14 cellular contexts compared by ENCODE assay signal in genomic region chr13:59475911-59476310, GRCh38.
DNase-seq lines count a peak whose midpoint lies in the region; ATAC-seq, FAIRE-seq and TF ChIP-seq lines count a peak whose summit lies in the region.
"Had no signal": no experiment of that assay in that cellular context is flagged by ENCODE, and none has a peak within 500 bp of the region (broad histone marks: within the 10 kb centered on the region; RNA-seq: fewer than 3 reads in every experiment).

No MANE protein-coding gene starts in this region.

- no peak overlapping the region for H2AFZ ChIP-seq in HepG2 (ENCODE audit: low read length)
- H2AFZ ChIP-seq: GM23338 had no signal

- H3K4me3 ChIP-seq in HepG2 (replicated peaks in 1 of 3; ENCODE audit: insufficient read depth in 1 of 3, low read depth in 2 of 3, low read length in 3 of 3): no peak overlapping the region
- no peak overlapping the region for H3K4me3 ChIP-seq in right lobe of liver
- H3K4me3 ChIP-seq: BLaER1 treated with 17β-estradiol and CSF1 and Interleukin-3, amounts not matched to agents 10 nM and 100 nM; GM12878; GM23338 had no signal

- no peak for TF ChIP-seq RAD21 in HepG2 (CRISPR knock-in tag; IDR thresholded peaks at IDR 0.05)

- no peaks in the 10 kb centered on the region for H3K36me3 ChIP-seq in HepG2 (replicated peaks in 1 of 2; ENCODE audit: control insufficient read depth in 1 of 2, insufficient read depth in 2 of 2, low read length in 2 of 2)
- H3K36me3 ChIP-seq in right lobe of liver: no peaks in the 10 kb centered on the region
- H3K36me3 ChIP-seq: BLaER1 treated with 17β-estradiol and CSF1 and Interleukin-3, amounts not matched to agents 10 nM and 100 nM had no signal

- POLR2A ChIA-PET in HepG2 (lab: Yijun Ruan, JAX): no interaction called here

- no peak overlapping the region for H3K4me3 Mint-ChIP-seq in activated CD8-positive, alpha-beta memory T cell treated with anti-CD3 and anti-CD28 coated beads, Interleukin-2, amount 10 ng/mL, durations not matched to agents 7 days and 5 days
- H3K4me3 Mint-ChIP-seq: CD4-positive, CD25-positive, alpha-beta regulatory T cell; GM23338 had no signal

- H3K9me3 ChIP-seq in HepG2 (ENCODE audit: low read length) (no peaks in the 10 kb centered on the region), right lobe of liver (no peaks in the 10 kb centered on the region)
- H3K9me3 ChIP-seq: BLaER1 treated with 17β-estradiol and CSF1 and Interleukin-3, amounts not matched to agents 10 nM and 100 nM had no signal

- H3K4me2 ChIP-seq in HepG2 (ENCODE audit: low read depth, low read length): no peak overlapping the region
- H3K4me2 ChIP-seq: GM23338 had no signal

- intact Hi-C loops in HepG2 (cut with micrococcal nuclease; ENCODE audit: unreplicated experiment) (no loop called here), right lobe of liver (cut with DNase I) (no loop called here)

- H3K79me2 ChIP-seq in HepG2 (ENCODE audit: insufficient read depth, low read length): no peaks in the 10 kb centered on the region

- DNase-seq in HepG2 (ENCODE audit: low spot score) (no peak), right lobe of liver (no peak), erythroblast (lab: John Stamatoyannopoulos, UW) (peak; percentile 33 to 44), activated gamma-delta T cell (lab: John Stamatoyannopoulos, UW) (no peak)
- no peak for DNase-seq in activated CD8-positive, alpha-beta memory T cell treated with anti-CD3 and anti-CD28 coated beads, Interleukin-2, amount 10 ng/mL, durations not matched to agents 7 days and 5 days
- no peak for DNase-seq in stimulated activated CD4-positive, alpha-beta T cell treated with anti-CD3 and anti-CD28 coated beads, Interleukin-4, amount 100 ng/mL, for 1 hour
- DNase-seq: ACHN; CD4-positive, CD25-positive, alpha-beta regulatory T cell; DMS79; H7 had no signal

- TF ChIP-seq CTCF in HepG2 (CRISPR knock-in tag; IDR thresholded peaks at IDR 0.05): no peak
- no peak for TF ChIP-seq CTCF in right lobe of liver (IDR thresholded peaks at IDR 0.05)

- H4K20me1 ChIP-seq in HepG2 (ENCODE audit: insufficient read depth, low read length): no peaks in the 10 kb centered on the region
- H4K20me1 ChIP-seq: BLaER1 treated with 17β-estradiol and CSF1 and Interleukin-3, amounts not matched to agents 10 nM and 100 nM had no signal

- no TSS peak for BruUV-seq in HepG2 (replicated peaks; lab: Mats Ljungman, UMichigan)

- CTCF ChIA-PET in HepG2 (lab: Yijun Ruan, JAX; ENCODE audit: low intra/inter-chr PET ratio, low total read pairs): no interaction called here
- CTCF ChIA-PET in activated CD8-positive, alpha-beta memory T cell treated with anti-CD3 and anti-CD28 coated beads, Interleukin-2, amount 10 ng/mL, durations not matched to agents 7 days and 5 days (lab: Charles Lee): no interaction called here

- no peak for FAIRE-seq in HepG2 (lab: Jason Lieb, UNC)
- FAIRE-seq: GM12878 had no signal

- whole genome bisulfite sequencing in HepG2 (ENCODE audit: low lambda C conversion rate): 3% methylated on average over 2 of the region's 2 CpGs
- WGBS in right lobe of liver (ENCODE audit: insufficient coverage, low coverage, low lambda C conversion rate, missing lambda C conversion rate): 47% methylated on average over 2 of the region's 2 CpGs

- H3K4me1 ChIP-seq in HepG2 (ENCODE audit: insufficient read depth, low read length): no peaks in the 10 kb centered on the region
- H3K4me1 ChIP-seq in right lobe of liver: no peaks in the 10 kb centered on the region

- TF ChIP-seq EP300 in HepG2 (IDR thresholded peaks at IDR 0.05; ENCODE audit: low read depth in 2 of 2, low read length in 2 of 2) (no peak), HepG2 (CRISPR knock-in tag; IDR thresholded peaks at IDR 0.05; ENCODE audit: borderline replicate concordance) (no peak)

- no peaks in the 10 kb centered on the region for H3K36me3 Mint-ChIP-seq in activated CD8-positive, alpha-beta memory T cell treated with anti-CD3 and anti-CD28 coated beads, Interleukin-2, amount 10 ng/mL, durations not matched to agents 7 days and 5 days
- H3K36me3 Mint-ChIP-seq: CD4-positive, CD25-positive, alpha-beta regulatory T cell had no signal

- peaks cover 6% of the 10 kb centered on the region for H3K27me3 Mint-ChIP-seq in activated CD8-positive, alpha-beta memory T cell treated with anti-CD3 and anti-CD28 coated beads, Interleukin-2, amount 10 ng/mL, durations not matched to agents 7 days and 5 days
- H3K27me3 Mint-ChIP-seq: CD4-positive, CD25-positive, alpha-beta regulatory T cell had no signal

- H3K27ac ChIP-seq in HepG2 (ENCODE audit: extremely low read length, insufficient read depth, low read length) (no peak overlapping the region), right lobe of liver (no peak overlapping the region)
- H3K27ac ChIP-seq: BLaER1 treated with 17β-estradiol and CSF1 and Interleukin-3, amounts not matched to agents 10 nM and 100 nM had no signal

- no peak overlapping the region for H3K27ac Mint-ChIP-seq in activated CD8-positive, alpha-beta memory T cell treated with anti-CD3 and anti-CD28 coated beads, Interleukin-2, amount 10 ng/mL, durations not matched to agents 7 days and 5 days
- H3K27ac Mint-ChIP-seq: CD4-positive, CD25-positive, alpha-beta regulatory T cell; GM23338 had no signal

- H3K9me3 Mint-ChIP-seq in activated CD8-positive, alpha-beta memory T cell treated with anti-CD3 and anti-CD28 coated beads, Interleukin-2, amount 10 ng/mL, durations not matched to agents 7 days and 5 days (ENCODE audit: low read depth): no peaks in the 10 kb centered on the region
- H3K9me3 Mint-ChIP-seq: CD4-positive, CD25-positive, alpha-beta regulatory T cell; GM23338 had no signal

- in situ Hi-C loops in HepG2 (cut with HindIII; ENCODE audit: extremely low pct_ligation_motif_present, low pct_unique_long_range_greater_than_20kb): no loop called here

- H3K4me1 Mint-ChIP-seq in activated CD8-positive, alpha-beta memory T cell treated with anti-CD3 and anti-CD28 coated beads, Interleukin-2, amount 10 ng/mL, durations not matched to agents 7 days and 5 days: no peaks in the 10 kb centered on the region
- H3K4me1 Mint-ChIP-seq: CD4-positive, CD25-positive, alpha-beta regulatory T cell had no signal

- TF ChIP-seq POLR2A in HepG2 (IDR thresholded peaks at IDR 0.05; ENCODE audit: insufficient read depth in 1 of 2, low read depth in 2 of 2, low read length in 2 of 2): no peak
- no peak for TF ChIP-seq POLR2A in right lobe of liver (IDR thresholded peaks at IDR 0.05)
- no peak for TF ChIP-seq POLR2A in erythroblast (IDR thresholded peaks at IDR 0.05; ENCODE audit: low read length)

- no peak overlapping the region for H3K9ac ChIP-seq in HepG2 (ENCODE audit: insufficient read depth, low read depth, low read length)
- H3K9ac ChIP-seq: BLaER1 treated with 17β-estradiol and CSF1 and Interleukin-3, amounts not matched to agents 10 nM and 100 nM had no signal

- H3K27me3 ChIP-seq in HepG2 (ENCODE audit: control insufficient read depth in 1 of 2, insufficient read depth in 2 of 2, low read length in 2 of 2): no peaks in the 10 kb centered on the region
- H3K27me3 ChIP-seq in right lobe of liver: no peaks in the 10 kb centered on the region
- H3K27me3 ChIP-seq: BLaER1 treated with 17β-estradiol and CSF1 and Interleukin-3, amounts not matched to agents 10 nM and 100 nM had no signal

- ATAC-seq in HepG2 (no peak), right lobe of liver (no peak), SK-N-SH treated with all-trans-retinoic acid at 6 μM for 48 hours (no peak)
- no peak for ATAC-seq in activated CD8-positive, alpha-beta memory T cell treated with anti-CD3 and anti-CD28 coated beads, Interleukin-2, amount 10 ng/mL, durations not matched to agents 7 days and 5 days
- ATAC-seq: GM12878, GM23338 had no signal

TF ChIP-seq in HepG2, 621 proteins besides CTCF, POLR2A, EP300 and RAD21:
- TF ChIP-seq GPN1 (CRISPR knock-in tag; IDR thresholded peaks at IDR 0.05; ENCODE audit: borderline replicate concordance) (no peak), ATF7 (IDR thresholded peaks at IDR 0.05) (peak; percentile 26; the same call in 1 of the 2 replicates), ATF7 (CRISPR knock-in tag; IDR thresholded peaks at IDR 0.05) (no peak)

TF ChIP-seq in SK-N-SH treated with all-trans-retinoic acid at 6 μM for 48 hours, 23 proteins besides CTCF, POLR2A, EP300 and RAD21:
- TF ChIP-seq ISL1 (CRISPR knock-in tag; IDR thresholded peaks at IDR 0.05) (peak; percentile 44), GLIS3 (CRISPR knock-in tag; IDR thresholded peaks at IDR 0.05) (no peak), POU6F1 (CRISPR knock-in tag; IDR thresholded peaks at IDR 0.05; ENCODE audit: borderline replicate concordance, low read depth) (no peak), ESRRG (CRISPR knock-in tag; IDR thresholded peaks at IDR 0.05) (no peak), PPARA (CRISPR knock-in tag; IDR thresholded peaks at IDR 0.05; ENCODE audit: borderline replicate concordance) (no peak)

Comparison
In these comparisons a context has a peak if more than half of its experiments do, and no peak if none do; other contexts are left out.
1. DNase-seq: peak in erythroblast (2 of 2); none in HepG2 (single experiment), right lobe of liver (0 of 3), activated CD8-positive, alpha-beta memory T cell treated with anti-CD3 and anti-CD28 coated beads, Interleukin-2, amount 10 ng/mL, durations not matched to agents 7 days and 5 days (single experiment), stimulated activated CD4-positive, alpha-beta T cell treated with anti-CD3 and anti-CD28 coated beads, Interleukin-4, amount 100 ng/mL, for 1 hour (single experiment) and activated gamma-delta T cell (single experiment).